ENCODE assay signal across 14 cellular contexts in the genomic region with DNA sequence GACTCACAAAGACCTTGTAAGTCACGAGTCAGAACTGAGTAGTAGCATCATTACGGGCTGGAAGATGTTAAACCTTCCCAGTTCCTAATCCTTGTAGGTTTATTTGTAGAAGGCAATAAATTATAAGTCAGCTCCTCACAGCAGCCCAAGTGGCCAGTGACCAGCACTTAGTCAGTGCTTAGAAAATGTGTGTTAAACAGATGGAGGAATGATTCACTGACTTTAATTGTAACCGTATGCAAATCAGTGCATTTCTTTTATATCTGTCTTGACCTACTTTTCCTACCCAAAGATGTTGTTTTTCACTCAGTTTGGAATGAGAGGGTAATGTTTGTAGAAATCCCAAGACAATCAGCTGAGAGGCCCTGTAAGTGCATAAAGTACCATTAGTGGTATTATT. TPM values are rescaled to one million over a fixed set of nuclear protein-coding genes. Genes with fewer than 3 reads are reported as not detected.
A peak's percentile ranks its signal among the peaks of the same experiment; 100 is the strongest.
DNase-seq lines count a peak whose midpoint lies in the region; ATAC-seq and TF ChIP-seq lines count a peak whose summit lies in the region.
"Had no signal": no experiment of that assay in that cellular context is flagged by ENCODE, and none has a peak within 500 bp of the region (broad histone marks: within the 10 kb centered on the region; RNA-seq: fewer than 3 reads in every experiment).

No MANE protein-coding gene starts in this region.

- no peak for TF ChIP-seq CTCF in esophagus muscularis mucosa (IDR thresholded peaks at IDR 0.05)
- TF ChIP-seq CTCF in omental fat pad (IDR thresholded peaks at IDR 0.05): no peak

- ATAC-seq in omental fat pad (ENCODE audit: low FRiP score): peak; percentile 60
- ATAC-seq in HG03097 (IDR thresholded peaks at IDR 0.05; ENCODE audit: low FRiP score, unreplicated experiment): no peak
- no peak for ATAC-seq in HG02798 (IDR thresholded peaks at IDR 0.05; ENCODE audit: poor library complexity, unreplicated experiment)
- ATAC-seq: activated CD8-positive, alpha-beta memory T cell treated with anti-CD3 and anti-CD28 coated beads, Interleukin-2, amount 10 ng/mL, durations not matched to agents 7 days and 5 days; CD8-positive, alpha-beta T cell; GM12878 had no signal

- TF ChIP-seq POLR2A in esophagus muscularis mucosa (IDR thresholded peaks at IDR 0.05; ENCODE audit: low read depth): no peak

- H3K9me3 ChIP-seq in esophagus muscularis mucosa: no peaks in the 10 kb centered on the region
- H3K9me3 ChIP-seq: breast epithelium had no signal

- no peak for TF ChIP-seq EP300 in esophagus muscularis mucosa (IDR thresholded peaks at IDR 0.05)

- H3K36me3 ChIP-seq in esophagus muscularis mucosa: no peaks in the 10 kb centered on the region
- H3K36me3 ChIP-seq: breast epithelium had no signal

- H3K4me3 ChIP-seq in esophagus muscularis mucosa: no peak overlapping the region
- H3K4me3 ChIP-seq: breast epithelium, GM12878 had no signal

- 41% methylated on average over 3 of the region's 3 CpGs for WGBS in esophagus muscularis mucosa

- intact Hi-C loops in esophagus muscularis mucosa (cut with DNase I): no loop called here

- peak overlapping the region; percentile 58 to 85 (median 71) for H3K27ac ChIP-seq in esophagus muscularis mucosa (replicated peaks in 1 of 4)

- H3K4me1 ChIP-seq in esophagus muscularis mucosa: peaks cover 39 to 100% (median 95%) of the 10 kb centered on the region in 4 donors
- H3K4me1 ChIP-seq: breast epithelium had no signal

- DNase-seq in AG20443 (ENCODE audit: low spot score) (peak; percentile 80), RKO (ENCODE audit: low spot score) (peak; percentile 54), esophagus muscularis mucosa (ENCODE audit: extremely low spot score) (no peak), omental fat pad (ENCODE audit: low spot score) (no peak), KG1 (lab: John Stamatoyannopoulos, UW) (no peak), DMS53 (lab: John Stamatoyannopoulos, UW) (no peak)
- DNase-seq: activated CD8-positive, alpha-beta memory T cell treated with anti-CD3 and anti-CD28 coated beads, Interleukin-2, amount 10 ng/mL, durations not matched to agents 7 days and 5 days; CD8-positive, alpha-beta T cell; NCI-H226; occipital lobe had no signal

- no peaks in the 10 kb centered on the region for H3K27me3 ChIP-seq in esophagus muscularis mucosa
- H3K27me3 ChIP-seq: breast epithelium had no signal

RNA-seq across cellular contexts. Expression of gene MAP1B, which starts 49.6 kb away (rescaled TPM):
- total RNA-seq in esophagus muscularis mucosa (1,000 to 10,000 TPM in 2 of 4 donors, 100 to 1,000 TPM in 2; 755 to 1,378 (median 1,096) TPM), omental fat pad (100 to 1,000 TPM; 479 to 654 (median 593) TPM)

Comparison
In these comparisons a context has a peak if more than half of its experiments do, and no peak if none do; other contexts are left out.
1. DNase-seq: peak in AG20443 (single experiment) and RKO (single experiment); none in esophagus muscularis mucosa (single experiment), omental fat pad (single experiment), KG1 (single experiment) and DMS53 (single experiment).